17 cellular contexts compared by ENCODE assay signal in the genomic region with DNA sequence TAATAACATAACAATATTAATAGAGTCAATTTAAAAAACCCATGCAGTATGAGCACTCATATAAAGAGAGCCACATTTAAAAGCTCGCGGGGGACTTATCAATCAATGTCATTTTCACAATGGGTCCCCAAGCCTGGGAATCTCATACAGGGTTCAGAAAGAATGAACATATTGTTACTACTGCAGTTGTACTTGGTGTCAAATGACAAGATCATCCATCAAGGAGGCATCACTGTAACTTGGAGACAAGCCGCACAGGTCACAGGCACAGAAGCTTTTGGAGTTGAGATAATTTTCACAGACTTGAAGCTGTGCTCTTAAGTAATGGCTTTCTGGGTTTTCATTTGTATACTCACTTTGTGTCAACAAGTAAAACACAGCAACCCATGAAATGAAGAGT.
DNase-seq lines count a peak whose midpoint lies in the region; ATAC-seq and TF ChIP-seq lines count a peak whose summit lies in the region.
"Had no signal": no experiment of that assay in that cellular context is flagged by ENCODE, and none has a peak within 500 bp of the region (broad histone marks: within the 10 kb centered on the region; RNA-seq: fewer than 3 reads in every experiment).

No MANE protein-coding gene starts in this region.

- no peak overlapping the region for H2AFZ ChIP-seq in neural cell (ENCODE audit: low read depth, low read length)

- no peaks in the 10 kb centered on the region for H3K36me3 ChIP-seq in neural cell (ENCODE audit: insufficient read depth, low read length)
- H3K36me3 ChIP-seq: BLaER1 treated with 17β-estradiol and CSF1 and Interleukin-3, amounts not matched to agents 10 nM and 100 nM had no signal

- no peak overlapping the region for H3K27ac ChIP-seq in neural cell (ENCODE audit: low read length)
- H3K27ac ChIP-seq: BLaER1 treated with 17β-estradiol and CSF1 and Interleukin-3, amounts not matched to agents 10 nM and 100 nM; HL-60 had no signal

- H3K27me3 ChIP-seq in neural cell (ENCODE audit: insufficient read depth, low read depth, low read length), result no peaks in the 10 kb centered on the region
- H3K27me3 ChIP-seq: BLaER1 treated with 17β-estradiol and CSF1 and Interleukin-3, amounts not matched to agents 10 nM and 100 nM had no signal

- H4K20me1 ChIP-seq in neural cell (ENCODE audit: insufficient read depth), result no peaks in the 10 kb centered on the region
- H4K20me1 ChIP-seq: BLaER1 treated with 17β-estradiol and CSF1 and Interleukin-3, amounts not matched to agents 10 nM and 100 nM had no signal

- H3K79me2 ChIP-seq in neural cell (replicated peaks; ENCODE audit: insufficient read depth, low read length), result no peaks in the 10 kb centered on the region

- H3K9me3 ChIP-seq in neural cell (ENCODE audit: low read length), result no peaks in the 10 kb centered on the region

- in situ Hi-C loops in GM13976 (cut with MboI; ENCODE audit: low sequenced_read_pairs, unreplicated experiment), result no loop called here

- TF ChIP-seq RAD21 in neural cell (conservative IDR thresholded peaks at IDR 0.05), result no peak

- H3K9me2 ChIP-seq in neural cell (ENCODE audit: insufficient read depth, low read length), result no peaks in the 10 kb centered on the region

- H3K4me2 ChIP-seq in neural cell (ENCODE audit: low read length), result no peak overlapping the region
- H3K4me2 ChIP-seq: BLaER1 treated with 17β-estradiol and CSF1 and Interleukin-3, amounts not matched to agents 10 nM and 100 nM had no signal

- no peak for TF ChIP-seq CTCF in neural cell (IDR thresholded peaks at IDR 0.05; ENCODE audit: poor library complexity, severe bottlenecking)
- no peak for TF ChIP-seq CTCF in GM13976 (IDR thresholded peaks at IDR 0.05; ENCODE audit: borderline replicate concordance, control extremely low read depth, extremely low read depth, insufficient read depth, missing control alignments)

- no peak overlapping the region for H3K4me3 ChIP-seq in neural cell (ENCODE audit: low read length)
- H3K4me3 ChIP-seq: BLaER1 treated with 17β-estradiol and CSF1 and Interleukin-3, amounts not matched to agents 10 nM and 100 nM; GM12878 had no signal

- ATAC-seq in GM21360 (IDR thresholded peaks at IDR 0.05; ENCODE audit: unreplicated experiment), result no peak
- ATAC-seq: GM12878 had no signal

- peak; percentile 56 for TF ChIP-seq EP300 in neural cell (conservative IDR thresholded peaks at IDR 0.05; ENCODE audit: poor library complexity, severe bottlenecking)

- H3F3A ChIP-seq in neural cell (ENCODE audit: insufficient read depth, low read length, poor library complexity, severe bottlenecking), result no peaks in the 10 kb centered on the region

- no peak overlapping the region for H3K9ac ChIP-seq in neural cell (ENCODE audit: low read length)
- H3K9ac ChIP-seq: BLaER1 treated with 17β-estradiol and CSF1 and Interleukin-3, amounts not matched to agents 10 nM and 100 nM had no signal

- DNase-seq in NCI-H1417 treated with DMSO at 0.1 percent for 48 hours (lab: John Stamatoyannopoulos, UW), result peak; percentile 85
- peak; percentile 61 for DNase-seq in NCI-H2081 treated with DMSO at 0.1 percent for 48 hours (lab: John Stamatoyannopoulos, UW)
- DNase-seq in NCI-H2227 (lab: John Stamatoyannopoulos, UW; ENCODE audit: unreplicated experiment), result peak; percentile 22
- DNase-seq in SKM-1 (lab: John Stamatoyannopoulos, UW; ENCODE audit: unreplicated experiment), result no peak
- DNase-seq in GM13976 (ENCODE audit: low spot score), result no peak
- DNase-seq: ACHN; Calu3; CD4-positive, CD25-positive, alpha-beta regulatory T cell; DMS 273 treated with DMSO at 0.1 percent for 48 hours; DMS79; GOT3; H9 had no signal

TF ChIP-seq in neural cell, 6 proteins besides CTCF, POLR2A, EP300 and RAD21:
- TF ChIP-seq SMC3 (conservative IDR thresholded peaks at IDR 0.05; ENCODE audit: poor library complexity) (no peak), MXI1 (conservative IDR thresholded peaks at IDR 0.05; ENCODE audit: poor library complexity, severe bottlenecking) (no peak), TAF1 (IDR thresholded peaks at IDR 0.05; ENCODE audit: low read depth) (no peak), EZH2 (IDR thresholded peaks at IDR 0.05; ENCODE audit: borderline replicate concordance, insufficient read depth, low read length, poor library complexity, severe bottlenecking) (no peak), POLR2AphosphoS5 (IDR thresholded peaks at IDR 0.05) (no peak), REST (IDR thresholded peaks at IDR 0.05; ENCODE audit: borderline replicate concordance) (no peak)

Comparison
In these comparisons a context has a peak if more than half of its experiments do, and no peak if none do; other contexts are left out.
1. DNase-seq: peak in NCI-H1417 treated with DMSO at 0.1 percent for 48 hours (single experiment), NCI-H2081 treated with DMSO at 0.1 percent for 48 hours (single experiment) and NCI-H2227 (single experiment); none in SKM-1 (single experiment) and GM13976 (single experiment).